ENCODE assay signal across 16 cellular contexts in genomic region chr19:48877900-48878218, GRCh38. TPM values are rescaled to one million over a fixed set of nuclear protein-coding genes. Genes with fewer than 3 reads are reported as not detected.
DNase-seq lines count a peak whose midpoint lies in the region; TF ChIP-seq lines count a peak whose summit lies in the region.
"Had no signal": no experiment of that assay in that cellular context is flagged by ENCODE, and none has a peak within 500 bp of the region (broad histone marks: within the 10 kb centered on the region; RNA-seq: fewer than 3 reads in every experiment).

No MANE protein-coding gene starts in this region.

- H3K4me2 ChIP-seq in SU-DHL-6 (ENCODE audit: low read depth, low read length, poor library complexity, severe bottlenecking), result no peak overlapping the region

- peaks cover 10% of the 10 kb centered on the region; the same call in 1 of the 2 replicates for H3K9me3 ChIP-seq in SU-DHL-6 (ENCODE audit: insufficient read depth, low read length)
- H3K9me3 ChIP-seq in esophagus muscularis mucosa, result no peaks in the 10 kb centered on the region
- H3K9me3 ChIP-seq in stomach smooth muscle (ENCODE audit: control insufficient read depth in 2 of 2, low read length in 2 of 2), result no peaks in the 10 kb centered on the region
- H3K9me3 ChIP-seq: thyroid gland had no signal

- intact Hi-C loops in esophagus muscularis mucosa (cut with DNase I), result no loop called here

- CTCF ChIA-PET in activated CD4-positive, alpha-beta T cell treated with anti-CD3 and anti-CD28 coated beads, Interleukin-2, amount 10 ng/mL, durations not matched to agents 7 days and 5 days (lab: Charles Lee), result no interaction called here

- TF ChIP-seq POLR2A in esophagus muscularis mucosa (IDR thresholded peaks at IDR 0.05; ENCODE audit: low read depth), result no peak

- POLR2A ChIA-PET in activated CD4-positive, alpha-beta T cell treated with anti-CD3 and anti-CD28 coated beads, Interleukin-2, amount 10 ng/mL, durations not matched to agents 7 days and 5 days (lab: Charles Lee), result no interaction called here

- peaks cover 19% of the 10 kb centered on the region for H3K79me2 ChIP-seq in SU-DHL-6 (ENCODE audit: insufficient read depth, low read length)

- WGBS in esophagus muscularis mucosa, result 86% methylated on average over 7 of the region's 7 CpGs

- no peak for TF ChIP-seq EP300 in esophagus muscularis mucosa (IDR thresholded peaks at IDR 0.05)

- H3K27me3 ChIP-seq in SU-DHL-6 (ENCODE audit: low read length) (no peaks in the 10 kb centered on the region), esophagus muscularis mucosa (no peaks in the 10 kb centered on the region), stomach smooth muscle (ENCODE audit: control insufficient read depth in 1 of 2, insufficient read depth in 2 of 2, low read length in 2 of 2) (no peaks in the 10 kb centered on the region)
- H3K27me3 ChIP-seq: brain microvascular endothelial cell, thyroid gland had no signal

- H3K4me1 ChIP-seq in esophagus muscularis mucosa, result peaks cover 53 to 59% (median 55%) of the 10 kb centered on the region in 4 donors
- peaks cover 34% of the 10 kb centered on the region for H3K4me1 ChIP-seq in stomach smooth muscle (ENCODE audit: control insufficient read depth, insufficient read depth, low read length)

- no peaks in the 10 kb centered on the region for H3K27me3 Mint-ChIP-seq in activated CD4-positive, alpha-beta T cell treated with anti-CD3 and anti-CD28 coated beads, Interleukin-2, amount 10 ng/mL, durations not matched to agents 7 days and 5 days

- H3K9me2 ChIP-seq in SU-DHL-6 (replicated peaks; ENCODE audit: insufficient read depth, low read length), result no peaks in the 10 kb centered on the region

- H3K9ac ChIP-seq in SU-DHL-6 (ENCODE audit: low read length) (no peak overlapping the region), stomach smooth muscle (ENCODE audit: low read length in 2 of 2) (no peak overlapping the region)

- H3K4me1 Mint-ChIP-seq in activated CD4-positive, alpha-beta T cell treated with anti-CD3 and anti-CD28 coated beads, Interleukin-2, amount 10 ng/mL, durations not matched to agents 7 days and 5 days, result peaks cover 52% of the 10 kb centered on the region

- H3K36me3 ChIP-seq in SU-DHL-6 (ENCODE audit: low read length) (peaks cover 4% of the 10 kb centered on the region; the same call in 1 of the 2 replicates), esophagus muscularis mucosa (peaks cover 8 to 66% (median 46%) of the 10 kb centered on the region in 4 donors), stomach smooth muscle (ENCODE audit: control insufficient read depth in 2 of 2, insufficient read depth in 2 of 2, low read length in 2 of 2) (peaks cover 16 to 24% of the 10 kb centered on the region in 2 donors)

- peaks cover 52% of the 10 kb centered on the region for H3K36me3 Mint-ChIP-seq in activated CD4-positive, alpha-beta T cell treated with anti-CD3 and anti-CD28 coated beads, Interleukin-2, amount 10 ng/mL, durations not matched to agents 7 days and 5 days (ENCODE audit: low read depth)

- no peaks in the 10 kb centered on the region for H3K9me3 Mint-ChIP-seq in activated CD4-positive, alpha-beta T cell treated with anti-CD3 and anti-CD28 coated beads, Interleukin-2, amount 10 ng/mL, durations not matched to agents 7 days and 5 days

- no peaks in the 10 kb centered on the region for H4K20me1 ChIP-seq in SU-DHL-6 (ENCODE audit: low read depth, low read length)

- H2AFZ ChIP-seq in SU-DHL-6 (ENCODE audit: low read depth, low read length, severe bottlenecking), result no peak overlapping the region

- no peak overlapping the region for H3K4me3 ChIP-seq in SU-DHL-6 (ENCODE audit: insufficient read depth, low read length, poor library complexity, severe bottlenecking)
- no peak overlapping the region for H3K4me3 ChIP-seq in esophagus muscularis mucosa
- H3K4me3 ChIP-seq in stomach smooth muscle (ENCODE audit: low read length in 2 of 2), result no peak overlapping the region
- H3K4me3 ChIP-seq: thyroid gland had no signal

- no peak for DNase-seq in activated CD4-positive, alpha-beta T cell treated with anti-CD3 and anti-CD28 coated beads, Interleukin-2, amount 10 ng/mL, durations not matched to agents 7 days and 5 days
- DNase-seq in activated CD4-positive, alpha-beta T cell treated with anti-CD3 and anti-CD28 coated beads for 1 hour, result no peak
- DNase-seq in esophagus muscularis mucosa (ENCODE audit: extremely low spot score), result no peak
- DNase-seq in HuH-7.5 (ENCODE audit: low spot score), result no peak
- DNase-seq in GM19240 (ENCODE audit: insufficient read length, low spot score), result no peak
- DNase-seq in NCI-H2227 treated with DMSO at 0.1 percent for 48 hours (lab: John Stamatoyannopoulos, UW), result no peak
- DNase-seq: activated CD8-positive, alpha-beta memory T cell treated with anti-CD3 and anti-CD28 coated beads for 24 hours; MM.1S; nucleus accumbens; SHP77; thyroid gland had no signal

- H3F3A ChIP-seq in SU-DHL-6 (ENCODE audit: insufficient read depth), result peaks cover 81% of the 10 kb centered on the region

- no peak overlapping the region for H3K4me3 Mint-ChIP-seq in activated CD4-positive, alpha-beta T cell treated with anti-CD3 and anti-CD28 coated beads, Interleukin-2, amount 10 ng/mL, durations not matched to agents 7 days and 5 days

- TF ChIP-seq CTCF in SU-DHL-6 (IDR thresholded peaks at IDR 0.05; ENCODE audit: insufficient read depth, low read length, poor library complexity, severe bottlenecking) (no peak), esophagus muscularis mucosa (IDR thresholded peaks at IDR 0.05) (no peak)

- H3K27ac ChIP-seq in SU-DHL-6 (ENCODE audit: low read depth, low read length) (peak overlapping the region; percentile 97), esophagus muscularis mucosa (replicated peaks in 1 of 4) (peak overlapping the region; percentile 27 to 100 (median 96)), stomach smooth muscle (ENCODE audit: low read length) (peak overlapping the region; percentile 11)
- H3K27ac ChIP-seq: brain microvascular endothelial cell had no signal

- H3K27ac Mint-ChIP-seq in activated CD4-positive, alpha-beta T cell treated with anti-CD3 and anti-CD28 coated beads, Interleukin-2, amount 10 ng/mL, durations not matched to agents 7 days and 5 days, result peak overlapping the region; percentile 76

RNA-seq across cellular contexts. Expression of gene PPP1R15A, which starts 5.6 kb away (rescaled TPM):
- total RNA-seq in activated CD4-positive, alpha-beta T cell treated with anti-CD3 and anti-CD28 coated beads, Interleukin-2, amount 10 ng/mL, durations not matched to agents 7 days and 5 days, result 10 to 100 TPM; 49.6 to 53.3 TPM
- 10 to 100 TPM; 40.3 to 98.7 (median 64.4) TPM for total RNA-seq in esophagus muscularis mucosa

RNA-seq across cellular contexts. Expression of gene PLEKHA4, which starts 9.4 kb away (rescaled TPM):
- 1 to 10 TPM; 3.8 to 4.6 TPM for total RNA-seq in activated CD4-positive, alpha-beta T cell treated with anti-CD3 and anti-CD28 coated beads, Interleukin-2, amount 10 ng/mL, durations not matched to agents 7 days and 5 days
- total RNA-seq in esophagus muscularis mucosa, result 10 to 100 TPM; 11.4 to 27.4 (median 18.9) TPM

RNA-seq across cellular contexts. Expression of gene TULP2, which starts 20.7 kb away (rescaled TPM):
- total RNA-seq in activated CD4-positive, alpha-beta T cell treated with anti-CD3 and anti-CD28 coated beads, Interleukin-2, amount 10 ng/mL, durations not matched to agents 7 days and 5 days, result not detected
- 1 to 10 TPM in 1 of 4 donors, under 1 TPM in 3; 0.75 to 1.3 (median 0.83) TPM for total RNA-seq in esophagus muscularis mucosa
- total RNA-seq: kidney epithelial cell, NCI-H460 had no signal

RNA-seq across cellular contexts. Expression of gene NUCB1, which starts 22.3 kb away (rescaled TPM):
- 100 to 1,000 TPM; 231 to 251 TPM for total RNA-seq in activated CD4-positive, alpha-beta T cell treated with anti-CD3 and anti-CD28 coated beads, Interleukin-2, amount 10 ng/mL, durations not matched to agents 7 days and 5 days
- total RNA-seq in esophagus muscularis mucosa, result 100 to 1,000 TPM; 179 to 356 (median 284) TPM

RNA-seq across cellular contexts. Expression of gene HSD17B14, which starts 41.6 kb away (rescaled TPM):
- total RNA-seq in activated CD4-positive, alpha-beta T cell treated with anti-CD3 and anti-CD28 coated beads, Interleukin-2, amount 10 ng/mL, durations not matched to agents 7 days and 5 days, result under 1 TPM; 0.27 to 0.77 TPM
- total RNA-seq in esophagus muscularis mucosa, result 1 to 10 TPM; 7.1 to 8.9 (median 7.8) TPM

Comparison
In these comparisons a context has a peak if more than half of its experiments do, and no peak if none do; other contexts are left out.
1. H3K27ac ChIP-seq: peak in every context shown above with its lines; median percentile 97 in SU-DHL-6; 96 in esophagus muscularis mucosa; 11 in stomach smooth muscle.